6 cellular contexts compared by ENCODE assay signal in the genomic region with DNA sequence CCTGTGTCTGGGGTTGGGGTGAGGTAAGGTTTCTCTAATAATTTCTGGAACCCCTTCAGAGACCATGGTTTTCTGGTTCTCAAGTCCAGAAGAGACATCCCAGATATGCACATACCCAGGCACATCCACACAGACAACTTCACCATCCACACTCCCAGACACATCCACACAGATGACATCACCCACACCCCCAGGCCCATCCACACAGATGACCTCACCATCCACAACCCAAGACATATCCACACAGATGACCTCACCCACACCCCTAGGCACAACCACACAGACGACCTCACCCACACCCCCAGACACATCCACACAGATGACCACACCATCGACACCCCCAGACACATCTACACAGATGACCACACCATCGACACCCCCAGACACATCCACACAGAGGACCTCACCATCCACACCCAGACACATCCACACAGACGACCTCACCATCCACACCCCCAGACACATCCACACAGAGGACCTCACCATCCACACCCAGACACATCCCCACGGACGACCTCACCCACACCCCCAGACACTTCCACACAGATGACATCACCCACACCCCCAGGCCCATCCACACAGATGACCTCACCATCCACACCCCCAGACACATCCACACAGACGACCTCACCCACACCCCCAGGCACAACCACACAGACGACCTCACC. TPM values are rescaled to one million over a fixed set of nuclear protein-coding genes. Genes with fewer than 3 reads are reported as not detected.
"Had no signal": no experiment of that assay in that cellular context is flagged by ENCODE, and none has a peak within 500 bp of the region (broad histone marks: within the 10 kb centered on the region; RNA-seq: fewer than 3 reads in every experiment).

No MANE protein-coding gene starts in this region.

RNA-seq across cellular contexts. Expression of gene FABP3, which starts 13.8 kb away (rescaled TPM):
- total RNA-seq: activated CD4-positive, alpha-beta memory T cell treated with anti-CD3 and anti-CD28 coated beads, Interleukin-2, amount 10 ng/mL, durations not matched to agents 7 days and 5 days; activated CD4-positive, alpha-beta T cell treated with anti-CD3 and anti-CD28 coated beads for 36 hours; activated CD4-positive, alpha-beta T cell treated with anti-CD3 and anti-CD28 coated beads, Interleukin-2, amount 10 ng/mL, durations not matched to agents 7 days and 5 days; activated CD8-positive, alpha-beta memory T cell treated with anti-CD3 and anti-CD28 coated beads, Interleukin-2, amount 10 ng/mL, durations not matched to agents 7 days and 5 days; activated CD8-positive, alpha-beta T cell treated with anti-CD3 and anti-CD28 coated beads, Interleukin-2, amount 10 ng/mL, durations not matched to agents 7 days and 5 days; activated T-helper 2 cell treated with anti-CD3 and anti-CD28 coated beads, Interferon-gamma antibody, Interleukin-2, Interleukin-4, amounts not matched to agents 10 μg/mL and 5 μg/mL and 100 μg/mL, durations not matched to agents 14 hours and 24 hours and 36 hours had no signal
